Comparison of ENCODE assay signal across 9 cellular contexts in genomic region chr6:138774370-138774769, GRCh38. TPM values are rescaled to one million over a fixed set of nuclear protein-coding genes. Genes with fewer than 3 reads are reported as not detected.
DNase-seq lines count a peak whose midpoint lies in the region; ATAC-seq, FAIRE-seq and TF ChIP-seq lines count a peak whose summit lies in the region.
"Had no signal": no experiment of that assay in that cellular context is flagged by ENCODE, and none has a peak within 500 bp of the region (broad histone marks: within the 10 kb centered on the region; RNA-seq: fewer than 3 reads in every experiment).

No MANE protein-coding gene starts in this region.

- peak overlapping the region; percentile 99 for H3K4me3 Mint-ChIP-seq in activated T-helper 1 cell treated with anti-CD3 and anti-CD28 coated beads, Interleukin-12 subunit alpha, Interleukin-12 subunit beta, Interleukin-2, Interleukin-4 antibody, amounts not matched to agents 30 ng/mL and 10 ng/mL and 1 ng/mL, durations not matched to agents 14 hours and 24 hours and 36 hours

- peak overlapping the region; percentile 91 to 97 (median 94) for H3K9ac ChIP-seq in skeletal muscle tissue (ENCODE audit: low read depth in 1 of 3, low read length in 3 of 3)

- peaks cover 5% of the 10 kb centered on the region for H3K4me1 ChIP-seq in HAP-1
- H3K4me1 ChIP-seq in right cardiac atrium (ENCODE audit: control insufficient read depth, insufficient read depth, low read length), result peaks cover 3% of the 10 kb centered on the region
- H3K4me1 ChIP-seq in skeletal muscle tissue (ENCODE audit: control insufficient read depth in 3 of 3, insufficient read depth in 3 of 3, low read length in 3 of 3), result peaks cover 7 to 13% (median 13%) of the 10 kb centered on the region in 3 donors

- in situ Hi-C loops in HAP-1 (cut with MboI; ENCODE audit: low sequenced_read_pairs), result no loop called here

- H3K9me3 ChIP-seq in HAP-1 (no peaks in the 10 kb centered on the region), right cardiac atrium (ENCODE audit: control insufficient read depth, low read length) (no peaks in the 10 kb centered on the region), skeletal muscle tissue (ENCODE audit: control insufficient read depth in 3 of 3, low read length in 3 of 3) (no peaks in the 10 kb centered on the region)

- H3K36me3 Mint-ChIP-seq in activated T-helper 1 cell treated with anti-CD3 and anti-CD28 coated beads, Interleukin-12 subunit alpha, Interleukin-12 subunit beta, Interleukin-2, Interleukin-4 antibody, amounts not matched to agents 30 ng/mL and 10 ng/mL and 1 ng/mL, durations not matched to agents 14 hours and 24 hours and 36 hours (ENCODE audit: low read depth), result peaks cover 6% of the 10 kb centered on the region

- no peak for ATAC-seq in right cardiac atrium

- H3K4me1 Mint-ChIP-seq in activated T-helper 1 cell treated with anti-CD3 and anti-CD28 coated beads, Interleukin-12 subunit alpha, Interleukin-12 subunit beta, Interleukin-2, Interleukin-4 antibody, amounts not matched to agents 30 ng/mL and 10 ng/mL and 1 ng/mL, durations not matched to agents 14 hours and 24 hours and 36 hours (ENCODE audit: low read depth), result peaks cover 14% of the 10 kb centered on the region

- H3K27ac ChIP-seq in right cardiac atrium (ENCODE audit: low read length) (no peak overlapping the region), skeletal muscle tissue (ENCODE audit: low read depth, low read length) (peak overlapping the region; percentile 86)

- no peak for DNase-seq in HAP-1 (ENCODE audit: low spot score in 2 of 2)
- DNase-seq in activated T-helper 1 cell treated with anti-CD3 and anti-CD28 coated beads, Interleukin-12 subunit alpha, Interleukin-12 subunit beta, Interleukin-2, Interleukin-4 antibody, amounts not matched to agents 30 ng/mL and 10 ng/mL and 1 ng/mL, durations not matched to agents 14 hours and 24 hours and 36 hours (ENCODE audit: low spot score), result no peak
- DNase-seq in right cardiac atrium, result no peak
- DNase-seq in EL, result no peak
- no peak for DNase-seq in posterior vena cava (ENCODE audit: low spot score)
- DNase-seq in GM12892 (ENCODE audit: insufficient read length), result no peak
- no peak for DNase-seq in SW480 (ENCODE audit: low spot score)
- DNase-seq: stimulated activated naive CD4-positive, alpha-beta T cell treated with Interleukin-2 at 50 U/mL for 16 hours had no signal

- H3K36me3 ChIP-seq in HAP-1 (replicated peaks) (no peaks in the 10 kb centered on the region), skeletal muscle tissue (ENCODE audit: control insufficient read depth in 3 of 3, insufficient read depth in 3 of 3, low read length in 3 of 3) (peaks cover 0 to 12% (median 9%) of the 10 kb centered on the region in 3 donors)

- intact Hi-C loops in activated T-helper 1 cell treated with anti-CD3 and anti-CD28 coated beads, Interleukin-12 subunit alpha, Interleukin-12 subunit beta, Interleukin-2, Interleukin-4 antibody, amounts not matched to agents 30 ng/mL and 10 ng/mL and 1 ng/mL, durations not matched to agents 14 hours and 24 hours and 36 hours (cut with micrococcal nuclease), result loop anchor here (5.0 to 10.0 kb wide), 3 partner anchors 667 to 1560 kb away; partner anchors contain the start of genes IFNGR1 and PERP
- intact Hi-C loops in right cardiac atrium (cut with DNase I), result loop anchor here in 1 of 4 donors (10.0 kb wide), 1 partner anchor 360 kb away; no protein-coding TSS in a partner anchor
- intact Hi-C loops in posterior vena cava (cut with DNase I), result no loop called here

- WGBS in right cardiac atrium, result 25% methylated on average over 3 of the region's 3 CpGs

- no peak for FAIRE-seq in GM12892 (lab: Jason Lieb, UNC)

- TF ChIP-seq POLR2A in GM12892 (IDR thresholded peaks at IDR 0.05; ENCODE audit: low read depth, low read length), result no peak

- H3K27ac Mint-ChIP-seq in activated T-helper 1 cell treated with anti-CD3 and anti-CD28 coated beads, Interleukin-12 subunit alpha, Interleukin-12 subunit beta, Interleukin-2, Interleukin-4 antibody, amounts not matched to agents 30 ng/mL and 10 ng/mL and 1 ng/mL, durations not matched to agents 14 hours and 24 hours and 36 hours, result peak overlapping the region; percentile 100

- no peaks in the 10 kb centered on the region for H3K27me3 ChIP-seq in HAP-1 (ENCODE audit: low read depth)
- H3K27me3 ChIP-seq in right cardiac atrium (ENCODE audit: control insufficient read depth, insufficient read depth), result no peaks in the 10 kb centered on the region
- no peaks in the 10 kb centered on the region for H3K27me3 ChIP-seq in skeletal muscle tissue (ENCODE audit: control insufficient read depth in 3 of 3, insufficient read depth in 3 of 3, low read length in 3 of 3)

- H3K4me3 ChIP-seq in HAP-1, result peak overlapping the region; percentile 68
- H3K4me3 ChIP-seq in right cardiac atrium (ENCODE audit: low read length), result peak overlapping the region; percentile 69
- H3K4me3 ChIP-seq in skeletal muscle tissue (ENCODE audit: low read length in 3 of 3), result peak overlapping the region; percentile 82 to 99 (median 97)

- H3K27me3 Mint-ChIP-seq in activated T-helper 1 cell treated with anti-CD3 and anti-CD28 coated beads, Interleukin-12 subunit alpha, Interleukin-12 subunit beta, Interleukin-2, Interleukin-4 antibody, amounts not matched to agents 30 ng/mL and 10 ng/mL and 1 ng/mL, durations not matched to agents 14 hours and 24 hours and 36 hours (ENCODE audit: insufficient read depth), result no peaks in the 10 kb centered on the region

- H3K9me3 Mint-ChIP-seq in activated T-helper 1 cell treated with anti-CD3 and anti-CD28 coated beads, Interleukin-12 subunit alpha, Interleukin-12 subunit beta, Interleukin-2, Interleukin-4 antibody, amounts not matched to agents 30 ng/mL and 10 ng/mL and 1 ng/mL, durations not matched to agents 14 hours and 24 hours and 36 hours, result no peaks in the 10 kb centered on the region

RNA-seq across cellular contexts. Expression of gene CCDC28A, which starts 0.8 kb away (rescaled TPM):
- total RNA-seq in activated T-helper 1 cell treated with anti-CD3 and anti-CD28 coated beads, Interleukin-12 subunit alpha, Interleukin-12 subunit beta, Interleukin-2, Interleukin-4 antibody, amounts not matched to agents 30 ng/mL and 10 ng/mL and 1 ng/mL, durations not matched to agents 14 hours and 24 hours and 36 hours, result 16.1 and 17.9 TPM in 2 replicates
- total RNA-seq in right cardiac atrium, result 10 to 100 TPM in 1 of 4 donors, 1 to 10 TPM in 3; 6.7 to 11.6 (median 9.7) TPM
- 13.4 TPM for polyA plus RNA-seq in right cardiac atrium
- 11.0 TPM for total RNA-seq in skeletal muscle tissue
- 1 to 10 TPM; 6.8 to 9.6 TPM for total RNA-seq in posterior vena cava
- polyA plus RNA-seq in GM12892 (2012; ENCODE audit: missing spikeins), result 22.1 TPM

RNA-seq across cellular contexts. Expression of gene ECT2L, which starts 21.5 kb away (rescaled TPM):
- total RNA-seq in activated T-helper 1 cell treated with anti-CD3 and anti-CD28 coated beads, Interleukin-12 subunit alpha, Interleukin-12 subunit beta, Interleukin-2, Interleukin-4 antibody, amounts not matched to agents 30 ng/mL and 10 ng/mL and 1 ng/mL, durations not matched to agents 14 hours and 24 hours and 36 hours, result not detected in 2 replicates
- total RNA-seq in right cardiac atrium (1 to 10 TPM in 2 of 4 donors, under 1 TPM in 2; 0.41 to 2.8 (median 0.75) TPM), skeletal muscle tissue (under 0.01 TPM), posterior vena cava (under 1 TPM in 1 of 2 donors, not detected in 1; 0.33 TPM)
- 0.23 TPM for polyA plus RNA-seq in right cardiac atrium
- 0.08 TPM for polyA plus RNA-seq in GM12892 (2012; ENCODE audit: missing spikeins)
